In genomic region chr16:2071454-2072263, GRCh38 we compare ENCODE assay signal across 23 cellular contexts. TPM values are rescaled to one million over a fixed set of nuclear protein-coding genes. Genes with fewer than 3 reads are reported as not detected.
A peak's percentile ranks its signal among the peaks of the same experiment; 100 is the strongest.
DNase-seq lines count a peak whose midpoint lies in the region; ATAC-seq and TF ChIP-seq lines count a peak whose summit lies in the region.
"Had no signal": no experiment of that assay in that cellular context is flagged by ENCODE, and none has a peak within 500 bp of the region (broad histone marks: within the 10 kb centered on the region; RNA-seq: fewer than 3 reads in every experiment).

No MANE protein-coding gene starts in this region.

- TF ChIP-seq CTCF in DND-41 (IDR thresholded peaks at IDR 0.05; ENCODE audit: borderline replicate concordance, extremely low read depth, low read length, poor library complexity, severe bottlenecking) (peak; percentile 15), WERI-Rb-1 (IDR thresholded peaks at IDR 0.05; ENCODE audit: low read depth, low read length) (peak; percentile 44), gastrocnemius medialis (IDR thresholded peaks at IDR 0.05 in 4 of 5, conservative IDR thresholded peaks at IDR 0.05 in 1 of 5) (no peak)

- H4K20me1 ChIP-seq in BLaER1 (no peaks in the 10 kb centered on the region), DND-41 (ENCODE audit: insufficient read depth, low read length) (no peaks in the 10 kb centered on the region)

- DNase-seq in DND-41: no peak
- DNase-seq in WERI-Rb-1: no peak
- no peak for DNase-seq in left lobe of liver (ENCODE audit: low spot score)
- DNase-seq in gastrocnemius medialis: no peak
- DNase-seq in NCI-H2171 (lab: John Stamatoyannopoulos, UW): no peak
- DNase-seq: activated CD4-positive, alpha-beta T cell treated with anti-CD3 and anti-CD28 coated beads for 36 hours; activated gamma-delta T cell; activated T-cell treated with anti-CD3 and anti-CD28 coated beads, Interleukin-2, amount 50 U/mL, for 1 hour; amniotic stem cell; CD4-positive, alpha-beta memory T cell; effector CD4-positive, alpha-beta T cell; GM23248; NCI-H1048; NCI-H1694; NCI-H69; sigmoid colon; stimulated activated CD4-positive, alpha-beta T cell treated with anti-CD3 and anti-CD28 coated beads, Interleukin-4, amount 100 ng/mL, for 24 hours; T-helper 17 cell had no signal

- intact Hi-C loops in gastrocnemius medialis (cut with DNase I; ENCODE audit: low total_unique reads): no loop called here

- H2AFZ ChIP-seq in DND-41 (ENCODE audit: low read depth, low read length): no peak overlapping the region
- H2AFZ ChIP-seq: GM23248 had no signal

- TF ChIP-seq POLR2A in gastrocnemius medialis (IDR thresholded peaks at IDR 0.05): no peak

- H3K27me3 ChIP-seq in BLaER1 (no peaks in the 10 kb centered on the region), DND-41 (ENCODE audit: insufficient read depth, low read length, poor library complexity) (no peaks in the 10 kb centered on the region), WERI-Rb-1 (ENCODE audit: insufficient read depth, low read depth, severe bottlenecking) (no peaks in the 10 kb centered on the region), gastrocnemius medialis (no peaks in the 10 kb centered on the region)
- H3K27me3 ChIP-seq: neutrophil, sigmoid colon had no signal

- peak overlapping the region; percentile 38; the same call in 1 of the 2 replicates for H3K27ac ChIP-seq in BLaER1
- no peak overlapping the region for H3K27ac ChIP-seq in DND-41 (ENCODE audit: low read length)
- no peak overlapping the region for H3K27ac ChIP-seq in WERI-Rb-1
- no peak overlapping the region for H3K27ac ChIP-seq in gastrocnemius medialis
- H3K27ac ChIP-seq: GM23248, neutrophil had no signal

- H3K9me3 ChIP-seq in BLaER1 (no peaks in the 10 kb centered on the region), DND-41 (ENCODE audit: insufficient read depth, low read length, severe bottlenecking) (no peaks in the 10 kb centered on the region), WERI-Rb-1 (ENCODE audit: severe bottlenecking) (no peaks in the 10 kb centered on the region), gastrocnemius medialis (no peaks in the 10 kb centered on the region)
- H3K9me3 ChIP-seq: neutrophil, sigmoid colon had no signal

- H3K36me3 ChIP-seq in BLaER1: peaks cover 96% of the 10 kb centered on the region
- peaks cover 80% of the 10 kb centered on the region for H3K36me3 ChIP-seq in DND-41 (ENCODE audit: insufficient read depth, low read length)
- H3K36me3 ChIP-seq in WERI-Rb-1: peaks cover 74% of the 10 kb centered on the region
- H3K36me3 ChIP-seq in gastrocnemius medialis: peaks cover 0 to 87% of the 10 kb centered on the region in 2 donors

- H3K9ac ChIP-seq in BLaER1 (peak overlapping the region; percentile 24; the same call in 1 of the 2 replicates), DND-41 (ENCODE audit: low read depth, low read length) (no peak overlapping the region)
- H3K9ac ChIP-seq: GM23248 had no signal

- in situ Hi-C loops in gastrocnemius medialis (cut with MboI; ENCODE audit: low sequenced_read_pairs in 4 of 4): no loop called here

- no peak for ATAC-seq in DND-41 (ENCODE audit: insufficient read depth, low read depth)
- peak; percentile 21 for ATAC-seq in left lobe of liver
- no peak for ATAC-seq in gastrocnemius medialis
- ATAC-seq in HG02840 (IDR thresholded peaks at IDR 0.05; ENCODE audit: low FRiP score, unreplicated experiment): no peak
- ATAC-seq: activated CD4-positive, alpha-beta T cell treated with anti-CD3 and anti-CD28 coated beads for 36 hours; stimulated activated memory B cell treated with anti-CD40 and anti-IgM and Interleukin-4, amounts not matched to agents 10 μg/mL and 1 μg/mL and 100 μg/mL, for 72 hours; T-helper 17 cell had no signal

- H3K4me3 ChIP-seq in BLaER1: no peak overlapping the region
- H3K4me3 ChIP-seq in DND-41 (ENCODE audit: low read depth in 1 of 2, low read length in 2 of 2): no peak overlapping the region
- no peak overlapping the region for H3K4me3 ChIP-seq in WERI-Rb-1 (ENCODE audit: low read depth, low read length)
- no peak overlapping the region for H3K4me3 ChIP-seq in gastrocnemius medialis
- H3K4me3 ChIP-seq: GM23248, sigmoid colon had no signal

- peaks cover 10% of the 10 kb centered on the region for H3K4me1 ChIP-seq in BLaER1
- no peaks in the 10 kb centered on the region for H3K4me1 ChIP-seq in DND-41 (ENCODE audit: insufficient read depth, low read length)
- no peaks in the 10 kb centered on the region for H3K4me1 ChIP-seq in gastrocnemius medialis

- peak overlapping the region; percentile 26; the same call in 1 of the 2 replicates for H3K4me2 ChIP-seq in BLaER1
- H3K4me2 ChIP-seq in DND-41 (ENCODE audit: insufficient read depth, low read length): no peak overlapping the region

- H3K79me2 ChIP-seq in DND-41 (ENCODE audit: insufficient read depth, low read length): no peaks in the 10 kb centered on the region

RNA-seq across cellular contexts. Expression of gene TSC2, which starts 23.9 kb away (rescaled TPM):
- total RNA-seq in left lobe of liver (117 TPM), gastrocnemius medialis (10 to 100 TPM; 44.5 to 62.7 (median 53.8) TPM)

RNA-seq across cellular contexts. Expression of gene NTHL1, which starts 24.0 kb away (rescaled TPM):
- total RNA-seq in left lobe of liver (109 TPM), gastrocnemius medialis (10 to 100 TPM in 1 of 4 donors, 1 to 10 TPM in 3; 3.5 to 13.6 (median 6.4) TPM)

RNA-seq across cellular contexts. Expression of gene NHERF2, which starts 45.0 kb away (rescaled TPM):
- 334 TPM for total RNA-seq in left lobe of liver
- 10 to 100 TPM; 51.6 to 86.9 (median 74.4) TPM for total RNA-seq in gastrocnemius medialis

RNA-seq across cellular contexts. Expression of gene NPW, which starts 52.1 kb away (rescaled TPM):
- total RNA-seq in left lobe of liver (8.5 TPM), gastrocnemius medialis (not detected)
- total RNA-seq: CD4-positive, alpha-beta memory T cell; GM23248; sigmoid colon; urinary bladder had no signal

Comparison
In these comparisons a context has a peak if more than half of its experiments do, and no peak if none do; other contexts are left out.
1. CTCF ChIP-seq: peak in DND-41 (single experiment) and WERI-Rb-1 (single experiment); none in gastrocnemius medialis (0 of 5).